ENCODE assay signal across 18 cellular contexts in genomic region chr7:44094796-44095592, GRCh38. TPM values are rescaled to one million over a fixed set of nuclear protein-coding genes. Genes with fewer than 3 reads are reported as not detected.
DNase-seq lines count a peak whose midpoint lies in the region; TF ChIP-seq lines count a peak whose summit lies in the region.
"Had no signal": no experiment of that assay in that cellular context is flagged by ENCODE, and none has a peak within 500 bp of the region (broad histone marks: within the 10 kb centered on the region; RNA-seq: fewer than 3 reads in every experiment).

No MANE protein-coding gene starts in this region.

- DNase-seq in adipocyte (ENCODE audit: low read depth) (no peak), NOMO-1 treated with dmso at 0.1 percent for 144 hours (lab: John Stamatoyannopoulos, UW; ENCODE audit: unreplicated experiment) (no peak), HUDEP-2 (lab: John Stamatoyannopoulos, UW; ENCODE audit: unreplicated experiment in 76 of 76) (no peak), G401 (ENCODE audit: low spot score) (no peak)
- DNase-seq: amygdala, DMS53, glutamatergic neuron, HCEC 1CT, mammary epithelial cell, NCI-H2081, NCI-H526 had no signal

- in situ Hi-C loops in G401 (cut with HindIII; ENCODE audit: low sequenced_read_pairs), result loop anchor here (10.0 kb wide), 1 partner anchor 100 kb away; no protein-coding TSS in a partner anchor

- H3K9ac ChIP-seq in Loucy (ENCODE audit: low read depth, low read length, poor library complexity, severe bottlenecking) (peak overlapping the region; percentile 74), adipocyte (ENCODE audit: low read length) (peak overlapping the region; percentile 65), liver (ENCODE audit: low read depth in 1 of 2, low read length in 2 of 2) (no peak overlapping the region)

- H3K9me3 ChIP-seq in Loucy (ENCODE audit: insufficient read depth, low read depth, low read length) (no peaks in the 10 kb centered on the region), adipocyte (ENCODE audit: control insufficient read depth, low read length) (no peaks in the 10 kb centered on the region), liver (ENCODE audit: control insufficient read depth in 4 of 4, low read length in 3 of 4) (no peaks in the 10 kb centered on the region), thymus (ENCODE audit: control insufficient read depth) (no peaks in the 10 kb centered on the region)
- H3K9me3 ChIP-seq: right atrium auricular region had no signal

- H3K9me2 ChIP-seq in Loucy (replicated peaks; ENCODE audit: low read depth, low read length), result no peaks in the 10 kb centered on the region

- H3K79me2 ChIP-seq in Loucy (ENCODE audit: insufficient read depth, low read length), result no peaks in the 10 kb centered on the region

- H3K4me1 ChIP-seq in Loucy (ENCODE audit: insufficient read depth, low read length, poor library complexity, severe bottlenecking) (peaks cover 61% of the 10 kb centered on the region), adipocyte (ENCODE audit: control insufficient read depth, insufficient read depth, low read length) (peaks cover 30% of the 10 kb centered on the region), liver (ENCODE audit: control insufficient read depth in 4 of 4, insufficient read depth in 4 of 4, low read length in 3 of 4) (peaks cover 0 to 17% (median 15%) of the 10 kb centered on the region in 4 donors), thymus (ENCODE audit: control insufficient read depth, insufficient read depth, low read length) (peaks cover 69% of the 10 kb centered on the region)

- H3K27me3 ChIP-seq in Loucy (ENCODE audit: insufficient read depth, low read length, poor library complexity, severe bottlenecking), result no peaks in the 10 kb centered on the region
- H3K27me3 ChIP-seq in adipocyte (replicated peaks; ENCODE audit: control insufficient read depth, insufficient read depth, low read length), result no peaks in the 10 kb centered on the region
- no peaks in the 10 kb centered on the region for H3K27me3 ChIP-seq in liver (ENCODE audit: control insufficient read depth in 4 of 4, insufficient read depth in 4 of 4, low read length in 3 of 4)
- no peaks in the 10 kb centered on the region for H3K27me3 ChIP-seq in thymus (ENCODE audit: control insufficient read depth, insufficient read depth)
- H3K27me3 ChIP-seq: right atrium auricular region had no signal

- peak overlapping the region in 1 of 2 donors; percentile 31 for H3K27ac ChIP-seq in liver (ENCODE audit: low read depth in 1 of 2, low read length in 2 of 2)
- peak overlapping the region; percentile 36 for H3K27ac ChIP-seq in thymus (ENCODE audit: low read depth)
- H3K27ac ChIP-seq: C4-2B had no signal

- H4K20me1 ChIP-seq in Loucy (ENCODE audit: insufficient read depth, low read length, poor library complexity, severe bottlenecking), result no peaks in the 10 kb centered on the region

- no peak overlapping the region for H2AFZ ChIP-seq in Loucy (ENCODE audit: low read length)

- peaks cover 9% of the 10 kb centered on the region for H3F3A ChIP-seq in Loucy (ENCODE audit: low read depth)

- H3K4me2 ChIP-seq in Loucy (ENCODE audit: low read depth, low read length, poor library complexity, severe bottlenecking), result no peak overlapping the region

- no peak for TF ChIP-seq CTCF in Loucy (conservative IDR thresholded peaks at IDR 0.05; ENCODE audit: low read length)
- TF ChIP-seq CTCF in liver (IDR thresholded peaks at IDR 0.05; ENCODE audit: low read depth, low read length, missing input control), result no peak

- H3K4me3 ChIP-seq in Loucy (ENCODE audit: low read length, poor library complexity, severe bottlenecking), result no peak overlapping the region
- H3K4me3 ChIP-seq in adipocyte (ENCODE audit: low read length), result peak overlapping the region; percentile 2
- H3K4me3 ChIP-seq in liver (ENCODE audit: low read depth in 1 of 3, low read length in 3 of 3), result no peak overlapping the region
- no peak overlapping the region for H3K4me3 ChIP-seq in thymus (ENCODE audit: low read length)
- H3K4me3 ChIP-seq: right atrium auricular region had no signal

- H3K36me3 ChIP-seq in Loucy (ENCODE audit: insufficient read depth, low read length) (no peaks in the 10 kb centered on the region), adipocyte (ENCODE audit: control insufficient read depth, insufficient read depth, low read length, severe bottlenecking) (no peaks in the 10 kb centered on the region), liver (ENCODE audit: control insufficient read depth in 4 of 4, insufficient read depth in 3 of 4, low read depth in 1 of 4, low read length in 3 of 4) (no peaks in the 10 kb centered on the region), thymus (ENCODE audit: control insufficient read depth, insufficient read depth) (no peaks in the 10 kb centered on the region)
- H3K36me3 ChIP-seq: right atrium auricular region had no signal

- TF ChIP-seq RAD21 in liver (IDR thresholded peaks at IDR 0.05), result no peak

- WGBS in liver, result 58% methylated on average over 3 of the region's 3 CpGs
- WGBS in thymus, result 74% methylated on average over 3 of the region's 3 CpGs

TF ChIP-seq in liver, 16 proteins besides CTCF, POLR2A, EP300 and RAD21:
- no peak for TF ChIP-seq JUND (IDR thresholded peaks at IDR 0.05)
- TF ChIP-seq GABPA (IDR thresholded peaks at IDR 0.05 in 1 of 2, conservative IDR thresholded peaks at IDR 0.05 in 1 of 2), result no peak
- no peak for TF ChIP-seq FOXA1 (IDR thresholded peaks at IDR 0.05)
- TF ChIP-seq ATF3 (IDR thresholded peaks at IDR 0.05), result no peak
- peak; percentile 13 for TF ChIP-seq NR2F2 (IDR thresholded peaks at IDR 0.05)

RNA-seq across cellular contexts. Expression of gene AEBP1, which starts 9.2 kb away (rescaled TPM):
- 10 to 100 TPM in 1 of 2 donors, 1 to 10 TPM in 1; 3.4 to 13.3 TPM for total RNA-seq in liver
- polyA plus RNA-seq in liver (10 to 100 TPM in 1 of 2 donors, 1 to 10 TPM in 1; 3.8 to 11.5 TPM), thymus (126 TPM)
- 0.27 and 0.43 TPM in 2 replicates for total RNA-seq in G401 (2014; rRNA removed; shearing (Covaris generic))
- total RNA-seq: HT1080 had no signal

RNA-seq across cellular contexts. Expression of gene POLM, which starts 12.7 kb away (rescaled TPM):
- 10 to 100 TPM in 1 of 2 donors, 1 to 10 TPM in 1; 6.9 to 24.0 TPM for total RNA-seq in liver
- 1 to 10 TPM; 9.1 to 9.4 TPM for polyA plus RNA-seq in liver
- polyA plus RNA-seq in thymus, result 38.6 TPM
- 5.2 and 9.4 TPM in 2 replicates for total RNA-seq in G401 (2014; rRNA removed; shearing (Covaris generic))

RNA-seq across cellular contexts. Expression of gene POLD2, which starts 28.4 kb away (rescaled TPM):
- total RNA-seq in liver, result 10 to 100 TPM; 53.9 to 85.0 TPM
- 100 to 1,000 TPM in 1 of 2 donors, 10 to 100 TPM in 1; 85.7 to 101 TPM for polyA plus RNA-seq in liver
- 44.0 TPM for polyA plus RNA-seq in thymus
- total RNA-seq in G401 (2014; rRNA removed; shearing (Covaris generic)), result 253 and 270 TPM in 2 replicates

RNA-seq across cellular contexts. Expression of gene PGAM2, which starts 29.6 kb away (rescaled TPM):
- total RNA-seq in liver, result 1 to 10 TPM in 1 of 2 donors, under 1 TPM in 1; 0.42 to 2.3 TPM
- polyA plus RNA-seq in liver (under 1 TPM; 0.13 to 0.56 TPM), thymus (5.7 TPM)
- 2.8 and 2.9 TPM in 2 replicates for total RNA-seq in G401 (2014; rRNA removed; shearing (Covaris generic))
- total RNA-seq: HT1080; mammary epithelial cell; natural killer cell treated with Interleukin-12 subunit alpha and Interleukin-12 subunit beta and Interleukin-15 and Interleukin-18, amount 100 ng/mL, for 72 hours had no signal
- polyA plus RNA-seq: mammary epithelial cell had no signal

RNA-seq across cellular contexts. Expression of gene MYL7, which starts 46.1 kb away (rescaled TPM):
- not detected for total RNA-seq in liver
- not detected for polyA plus RNA-seq in liver
- 0.73 TPM for polyA plus RNA-seq in thymus
- total RNA-seq in G401 (2014; rRNA removed; shearing (Covaris generic)), result 1.4 TPM in 1 of 2 replicates, not detected in the other
- total RNA-seq: HT1080; natural killer cell treated with Interleukin-12 subunit alpha and Interleukin-12 subunit beta and Interleukin-15 and Interleukin-18, amount 100 ng/mL, for 72 hours had no signal

Comparison
In these comparisons a context has a peak if more than half of its experiments do, and no peak if none do; other contexts are left out.
1. H3K9ac ChIP-seq: peak in Loucy (single experiment) and adipocyte (single experiment); none in liver (0 of 2).